Comparison of ENCODE assay signal across 24 cellular contexts in genomic region chr1:87841332-87841731, GRCh38.
"Had no signal": no experiment of that assay in that cellular context is flagged by ENCODE, and none has a peak within 500 bp of the region (broad histone marks: within the 10 kb centered on the region; RNA-seq: fewer than 3 reads in every experiment).

No MANE protein-coding gene starts in this region.

- H3K79me2 ChIP-seq: hepatocyte had no signal

- H3K36me3 ChIP-seq: left ventricle myocardium inferior, neural progenitor cell, neutrophil, right atrium auricular region, sigmoid colon, tibial nerve, vagina had no signal

- H3K9me3 ChIP-seq: left ventricle myocardium inferior, neutrophil, right atrium auricular region, sigmoid colon, vagina had no signal

- H3K4me1 ChIP-seq: left ventricle myocardium inferior, neural progenitor cell, right atrium auricular region, sigmoid colon, tibial nerve, vagina had no signal

- H3K4me2 ChIP-seq: hepatocyte, neural progenitor cell, smooth muscle cell had no signal

- H3K9ac ChIP-seq: neural progenitor cell had no signal

- H2AFZ ChIP-seq: hepatocyte, neural progenitor cell had no signal

- ATAC-seq: natural killer cell; stimulated activated memory B cell treated with anti-CD40 and anti-IgM and Interleukin-4, amounts not matched to agents 10 μg/mL and 1 μg/mL and 100 μg/mL, for 72 hours; stimulated activated naive CD8-positive, alpha-beta T cell treated with anti-CD3 and anti-CD28 coated beads, Interleukin-15, amount 100 ng/mL, for 72 hours had no signal

- H3K27ac ChIP-seq: hepatocyte, left ventricle myocardium inferior, neural progenitor cell, neutrophil, right atrium auricular region, sigmoid colon, tibial nerve, vagina had no signal

- H3K4me3 ChIP-seq: hepatocyte, left ventricle myocardium inferior, lung, neural progenitor cell, right atrium auricular region, sigmoid colon, smooth muscle cell, tibial nerve, vagina had no signal

- DNase-seq: islet precursor cell; left ventricle myocardium inferior; mesendoderm; naive B cell; natural killer cell; nephron progenitor cell; occipital lobe; sigmoid colon; stimulated activated CD4-positive, alpha-beta T cell treated with anti-CD3 and anti-CD28 coated beads, Interleukin-1b, Interleukin-23, amount 100 ng/mL, for 48 hours; stimulated activated CD4-positive, alpha-beta T cell treated with anti-CD3 and anti-CD28 coated beads, Interleukin-2, amount 100 ng/mL, for 48 hours; stimulated activated CD4-positive, alpha-beta T cell treated with anti-CD3 and anti-CD28 coated beads, Interleukin-4, amount 100 ng/mL, for 4 hours; stimulated activated CD8-positive, alpha-beta memory T cell treated with anti-CD3 and anti-CD28 coated beads, Interleukin-4, amount 100 ng/mL, for 48 hours; stimulated activated naive CD4-positive, alpha-beta T cell treated with Interleukin-2 at 50 U/mL for 16 hours; stimulated activated naive CD8-positive, alpha-beta T cell treated with anti-CD3 and anti-CD28 coated beads, Interleukin-15, amount 100 ng/mL, for 72 hours; substantia nigra had no signal

- H3K27me3 ChIP-seq: hepatocyte, neural progenitor cell, neutrophil, right atrium auricular region, sigmoid colon, tibial nerve, vagina had no signal
